ENCODE assay signal across 13 cellular contexts in genomic region chr4:101400096-101400495, GRCh38. TPM values are rescaled to one million over a fixed set of nuclear protein-coding genes. Genes with fewer than 3 reads are reported as not detected.
DNase-seq lines count a peak whose midpoint lies in the region; ATAC-seq and TF ChIP-seq lines count a peak whose summit lies in the region.
"Had no signal": no experiment of that assay in that cellular context is flagged by ENCODE, and none has a peak within 500 bp of the region (broad histone marks: within the 10 kb centered on the region; RNA-seq: fewer than 3 reads in every experiment).

No MANE protein-coding gene starts in this region.

- no peak for TF ChIP-seq CTCF in fibroblast of pulmonary artery (IDR thresholded peaks at IDR 0.05; ENCODE audit: low read length, missing control alignments)

- DNase-seq in stimulated activated CD4-positive, alpha-beta T cell treated with anti-CD3 and anti-CD28 coated beads, Interleukin-15, amount 100 ng/mL, for 24 hours: peak; percentile 24
- no peak for DNase-seq in stimulated activated CD4-positive, alpha-beta T cell treated with anti-CD3 and anti-CD28 coated beads, Interleukin-4, amount 100 ng/mL, for 1 hour
- peak; percentile 68 for DNase-seq in activated CD8-positive, alpha-beta T cell treated with anti-CD3 and anti-CD28 coated beads, Interleukin-2, amount 10 ng/mL, durations not matched to agents 7 days and 5 days
- DNase-seq in fibroblast of pulmonary artery (ENCODE audit: low read depth) (peak; percentile 27), LoVo (ENCODE audit: low spot score) (no peak), NCI-H2196 (lab: John Stamatoyannopoulos, UW; ENCODE audit: unreplicated experiment) (no peak)
- DNase-seq: activated CD8-positive, alpha-beta memory T cell treated with anti-CD3 and anti-CD28 coated beads, Interleukin-2, amount 50 U/mL, for 48 hours; mesenchymal stem cell; stimulated activated naive CD4-positive, alpha-beta T cell treated with Interleukin-2 at 50 U/mL for 16 hours had no signal

- CTCF ChIA-PET in activated CD8-positive, alpha-beta T cell treated with anti-CD3 and anti-CD28 coated beads, Interleukin-2, amount 10 ng/mL, durations not matched to agents 7 days and 5 days (lab: Charles Lee): interaction anchor here (0.7 kb wide), 1 partner anchor 73 kb away, joined by 4 read pairs; no protein-coding TSS in a partner anchor

- peak; percentile 97 for ATAC-seq in activated CD8-positive, alpha-beta T cell treated with anti-CD3 and anti-CD28 coated beads, Interleukin-2, amount 10 ng/mL, durations not matched to agents 7 days and 5 days
- no peak for ATAC-seq in HG02852 (IDR thresholded peaks at IDR 0.05; ENCODE audit: unreplicated experiment)

- no peaks in the 10 kb centered on the region for H3K27me3 Mint-ChIP-seq in activated CD8-positive, alpha-beta T cell treated with anti-CD3 and anti-CD28 coated beads, Interleukin-2, amount 10 ng/mL, durations not matched to agents 7 days and 5 days (ENCODE audit: low read depth)
- H3K27me3 Mint-ChIP-seq in stimulated activated naive CD8-positive, alpha-beta T cell treated with anti-CD3 and anti-CD28 coated beads, Interleukin-15, Interleukin-2, amounts not matched to agents 100 ng/mL and 50 ng/mL, for 24 hours: peaks cover 9% of the 10 kb centered on the region

- no peaks in the 10 kb centered on the region for H3K9me3 Mint-ChIP-seq in activated CD8-positive, alpha-beta T cell treated with anti-CD3 and anti-CD28 coated beads, Interleukin-2, amount 10 ng/mL, durations not matched to agents 7 days and 5 days (ENCODE audit: insufficient read depth)
- peaks cover 4% of the 10 kb centered on the region for H3K9me3 Mint-ChIP-seq in stimulated activated naive CD8-positive, alpha-beta T cell treated with anti-CD3 and anti-CD28 coated beads, Interleukin-15, Interleukin-2, amounts not matched to agents 100 ng/mL and 50 ng/mL, for 24 hours

- peak overlapping the region; percentile 4 for H3K4me3 Mint-ChIP-seq in activated CD8-positive, alpha-beta T cell treated with anti-CD3 and anti-CD28 coated beads, Interleukin-2, amount 10 ng/mL, durations not matched to agents 7 days and 5 days
- H3K4me3 Mint-ChIP-seq in stimulated activated naive CD8-positive, alpha-beta T cell treated with anti-CD3 and anti-CD28 coated beads, Interleukin-15, Interleukin-2, amounts not matched to agents 100 ng/mL and 50 ng/mL, for 24 hours: peak overlapping the region; percentile 30

- H3K4me3 ChIP-seq in fibroblast of pulmonary artery (replicated peaks; ENCODE audit: low read depth, low read length): no peak overlapping the region
- H3K4me3 ChIP-seq: cardiac muscle cell, HAP-1 had no signal

- peak overlapping the region; percentile 23 for H3K27ac Mint-ChIP-seq in activated CD8-positive, alpha-beta T cell treated with anti-CD3 and anti-CD28 coated beads, Interleukin-2, amount 10 ng/mL, durations not matched to agents 7 days and 5 days
- peak overlapping the region; percentile 79 for H3K27ac Mint-ChIP-seq in stimulated activated naive CD8-positive, alpha-beta T cell treated with anti-CD3 and anti-CD28 coated beads, Interleukin-15, Interleukin-2, amounts not matched to agents 100 ng/mL and 50 ng/mL, for 24 hours

- no peaks in the 10 kb centered on the region for H3K36me3 Mint-ChIP-seq in activated CD8-positive, alpha-beta T cell treated with anti-CD3 and anti-CD28 coated beads, Interleukin-2, amount 10 ng/mL, durations not matched to agents 7 days and 5 days (ENCODE audit: low read depth)
- H3K36me3 Mint-ChIP-seq in stimulated activated naive CD8-positive, alpha-beta T cell treated with anti-CD3 and anti-CD28 coated beads, Interleukin-15, Interleukin-2, amounts not matched to agents 100 ng/mL and 50 ng/mL, for 24 hours (ENCODE audit: low read depth): no peaks in the 10 kb centered on the region

- POLR2A ChIA-PET in activated CD8-positive, alpha-beta T cell treated with anti-CD3 and anti-CD28 coated beads, Interleukin-2, amount 10 ng/mL, durations not matched to agents 7 days and 5 days (lab: Charles Lee): interaction anchor here (1.3 kb wide), 1 partner anchor 53 kb away, joined by 3 read pairs; the partner anchor contains the start of gene PPP3CA

- H3K4me1 Mint-ChIP-seq in activated CD8-positive, alpha-beta T cell treated with anti-CD3 and anti-CD28 coated beads, Interleukin-2, amount 10 ng/mL, durations not matched to agents 7 days and 5 days (ENCODE audit: low read depth): peaks cover 23% of the 10 kb centered on the region
- H3K4me1 Mint-ChIP-seq in stimulated activated naive CD8-positive, alpha-beta T cell treated with anti-CD3 and anti-CD28 coated beads, Interleukin-15, Interleukin-2, amounts not matched to agents 100 ng/mL and 50 ng/mL, for 24 hours (ENCODE audit: low read depth): peaks cover 22% of the 10 kb centered on the region

RNA-seq across cellular contexts. Expression of gene PPP3CA, which starts 52.8 kb away (rescaled TPM):
- total RNA-seq in activated CD8-positive, alpha-beta T cell treated with anti-CD3 and anti-CD28 coated beads, Interleukin-2, amount 10 ng/mL, durations not matched to agents 7 days and 5 days: 10 to 100 TPM; 28.6 to 29.0 TPM

Comparison
In these comparisons a context has a peak if more than half of its experiments do, and no peak if none do; other contexts are left out.
1. DNase-seq: peak in stimulated activated CD4-positive, alpha-beta T cell treated with anti-CD3 and anti-CD28 coated beads, Interleukin-15, amount 100 ng/mL, for 24 hours (single experiment), activated CD8-positive, alpha-beta T cell treated with anti-CD3 and anti-CD28 coated beads, Interleukin-2, amount 10 ng/mL, durations not matched to agents 7 days and 5 days (single experiment) and fibroblast of pulmonary artery (single experiment); none in stimulated activated CD4-positive, alpha-beta T cell treated with anti-CD3 and anti-CD28 coated beads, Interleukin-4, amount 100 ng/mL, for 1 hour (single experiment), LoVo (single experiment) and NCI-H2196 (single experiment).